12 cellular contexts compared by ENCODE assay signal in the genomic region with DNA sequence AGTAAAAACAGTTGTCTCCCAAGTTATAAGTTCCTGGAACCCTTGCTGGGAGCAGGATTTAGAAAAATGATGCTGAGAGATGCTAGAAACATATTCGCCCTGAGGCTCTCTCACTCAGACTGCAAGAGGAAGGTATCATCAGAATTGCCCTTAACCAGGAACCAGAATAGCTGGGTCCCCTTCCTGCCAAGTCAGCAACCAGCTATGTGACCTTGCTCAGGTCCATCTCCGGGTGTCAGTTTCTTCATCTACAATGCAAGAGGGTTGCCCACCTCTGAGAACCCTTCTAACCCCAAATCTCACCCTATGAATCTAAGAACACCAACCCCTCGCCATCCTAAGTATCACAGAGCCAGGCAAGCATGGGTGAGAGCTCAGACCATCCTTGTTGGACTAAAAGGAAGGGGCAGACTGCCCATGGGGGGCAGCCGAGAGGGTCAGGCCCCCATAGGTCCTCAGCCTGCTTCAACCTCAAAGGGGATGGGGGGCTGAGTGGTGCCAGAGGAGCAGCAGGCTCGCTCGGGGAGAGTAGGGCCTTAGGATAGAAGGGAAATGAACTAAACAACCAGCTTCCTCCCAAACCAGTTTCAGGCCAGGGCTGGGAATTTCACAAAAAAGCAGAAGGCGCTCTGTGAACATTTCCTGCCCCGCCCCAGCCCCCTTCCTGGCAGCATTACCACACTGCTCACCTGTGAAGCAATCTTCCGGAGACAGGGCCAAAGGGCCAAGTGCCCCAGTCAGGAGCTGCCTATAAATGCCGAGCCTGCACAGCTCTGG. TPM values are rescaled to one million over a fixed set of nuclear protein-coding genes. Genes with fewer than 3 reads are reported as not detected.
DNase-seq lines count a peak whose midpoint lies in the region; ATAC-seq, FAIRE-seq and TF ChIP-seq lines count a peak whose summit lies in the region.
"Had no signal": no experiment of that assay in that cellular context is flagged by ENCODE, and none has a peak within 500 bp of the region (broad histone marks: within the 10 kb centered on the region; RNA-seq: fewer than 3 reads in every experiment).

No MANE protein-coding gene starts in this region.

- no peak overlapping the region for H3K9ac ChIP-seq in HepG2 (ENCODE audit: insufficient read depth, low read depth, low read length)

- H3K4me2 ChIP-seq in HepG2 (ENCODE audit: low read depth, low read length) = no peak overlapping the region

- no peaks in the 10 kb centered on the region for H3K9me3 Mint-ChIP-seq in activated CD4-positive, alpha-beta T cell treated with anti-CD3 and anti-CD28 coated beads for 36 hours (ENCODE audit: low read depth)
- no peaks in the 10 kb centered on the region for H3K9me3 Mint-ChIP-seq in activated T-cell treated with anti-CD3 and anti-CD28 coated beads, Interleukin-2, amount 50 U/mL, for 4 hours
- H3K9me3 Mint-ChIP-seq: activated naive CD4-positive, alpha-beta T cell treated with anti-CD3 and anti-CD28 coated beads, Interleukin-2, amount 10 ng/mL, durations not matched to agents 7 days and 5 days had no signal

- TF ChIP-seq CTCF in HepG2 (CRISPR knock-in tag; IDR thresholded peaks at IDR 0.05) (no peak), transverse colon (IDR thresholded peaks at IDR 0.05) (no peak)

- CTCF ChIA-PET in activated CD4-positive, alpha-beta T cell treated with anti-CD3 and anti-CD28 coated beads for 36 hours (lab: Charles Lee) = interaction anchor here (0.7 to 12.1 kb wide), 5 partner anchors 16 to 145 kb away, joined by 3 to 160 read pairs (median 3); no protein-coding TSS in a partner anchor
- CTCF ChIA-PET in HepG2 (lab: Yijun Ruan, JAX; ENCODE audit: low intra/inter-chr PET ratio, low total read pairs) = no interaction called here

- H3K79me2 ChIP-seq in HepG2 (ENCODE audit: insufficient read depth, low read length) = no peaks in the 10 kb centered on the region

- no peak for ATAC-seq in activated CD4-positive, alpha-beta T cell treated with anti-CD3 and anti-CD28 coated beads for 36 hours
- ATAC-seq in HepG2 = peak; percentile 64
- ATAC-seq in GM19395 (IDR thresholded peaks at IDR 0.05; ENCODE audit: unreplicated experiment) = no peak
- ATAC-seq in activated T-cell treated with anti-CD3 and anti-CD28 coated beads, Interleukin-2, amount 50 U/mL, for 4 hours = no peak
- ATAC-seq: K562 had no signal

- no peak overlapping the region for H3K4me3 Mint-ChIP-seq in activated CD4-positive, alpha-beta T cell treated with anti-CD3 and anti-CD28 coated beads for 36 hours
- no peak overlapping the region for H3K4me3 Mint-ChIP-seq in activated T-cell treated with anti-CD3 and anti-CD28 coated beads, Interleukin-2, amount 50 U/mL, for 4 hours
- H3K4me3 Mint-ChIP-seq: activated naive CD4-positive, alpha-beta T cell treated with anti-CD3 and anti-CD28 coated beads, Interleukin-2, amount 10 ng/mL, durations not matched to agents 7 days and 5 days had no signal

- TF ChIP-seq RAD21 in HepG2 (CRISPR knock-in tag; IDR thresholded peaks at IDR 0.05) = no peak

- H3K36me3 ChIP-seq in HepG2 (replicated peaks in 1 of 2; ENCODE audit: control insufficient read depth in 1 of 2, insufficient read depth in 2 of 2, low read length in 2 of 2) (no peaks in the 10 kb centered on the region), transverse colon (no peaks in the 10 kb centered on the region)

- no peak for FAIRE-seq in HepG2 (lab: Jason Lieb, UNC)
- FAIRE-seq: A204.1, K562 had no signal

- TF ChIP-seq POLR2A in HepG2 (IDR thresholded peaks at IDR 0.05; ENCODE audit: insufficient read depth in 1 of 2, low read depth in 2 of 2, low read length in 2 of 2) (no peak), transverse colon (IDR thresholded peaks at IDR 0.05) (no peak)

- no peak overlapping the region for H2AFZ ChIP-seq in HepG2 (ENCODE audit: low read length)

- H3K27ac Mint-ChIP-seq in activated CD4-positive, alpha-beta T cell treated with anti-CD3 and anti-CD28 coated beads for 36 hours = no peak overlapping the region

- 4% methylated on average over 5 of the region's 10 CpGs for WGBS in HepG2 (ENCODE audit: low lambda C conversion rate)
- WGBS in transverse colon (ENCODE audit: low coverage in 1 of 2), 2 donors = 43% methylated on average over 10 of the region's 10 CpGs; no CpG with 5 or more reads in 1 of the 2 donors

- peaks cover 13% of the 10 kb centered on the region for H3K4me1 Mint-ChIP-seq in activated CD4-positive, alpha-beta T cell treated with anti-CD3 and anti-CD28 coated beads for 36 hours
- peaks cover 14% of the 10 kb centered on the region for H3K4me1 Mint-ChIP-seq in activated T-cell treated with anti-CD3 and anti-CD28 coated beads, Interleukin-2, amount 50 U/mL, for 4 hours (ENCODE audit: low read depth)

- in situ Hi-C loops in T47D (cut with HindIII; ENCODE audit: low pct_unique_long_range_greater_than_20kb, low sequenced_read_pairs) (no loop called here), HepG2 (cut with HindIII; ENCODE audit: extremely low pct_ligation_motif_present, low pct_unique_long_range_greater_than_20kb) (no loop called here), transverse colon (cut with MboI; ENCODE audit: low pct_ligation_motif_present in 1 of 4, low pct_unique_long_range_greater_than_20kb in 1 of 4, low sequenced_read_pairs in 3 of 4) (loop anchor here in 1 of 4 donors (25.0 kb wide), 1 partner anchor 230 kb away; no protein-coding TSS in a partner anchor)

- intact Hi-C loops in activated CD4-positive, alpha-beta T cell treated with anti-CD3 and anti-CD28 coated beads for 36 hours (cut with DNase I, micrococcal nuclease) = loop anchor here (10.0 kb wide), 2 partner anchors 108 to 248 kb away; a partner anchor contains a TSS
- intact Hi-C loops in HepG2 (cut with micrococcal nuclease; ENCODE audit: unreplicated experiment) = no loop called here
- intact Hi-C loops in transverse colon (cut with DNase I; ENCODE audit: low total_unique reads) = no loop called here

- H3K9me3 ChIP-seq in HepG2 (ENCODE audit: low read length) (no peaks in the 10 kb centered on the region), transverse colon (no peaks in the 10 kb centered on the region)

- H4K20me1 ChIP-seq in HepG2 (ENCODE audit: insufficient read depth, low read length) = peaks cover 5% of the 10 kb centered on the region

- H3K36me3 Mint-ChIP-seq in activated CD4-positive, alpha-beta T cell treated with anti-CD3 and anti-CD28 coated beads for 36 hours (ENCODE audit: low read depth) = no peaks in the 10 kb centered on the region
- H3K36me3 Mint-ChIP-seq in activated T-cell treated with anti-CD3 and anti-CD28 coated beads, Interleukin-2, amount 50 U/mL, for 4 hours (ENCODE audit: insufficient read depth) = no peaks in the 10 kb centered on the region
- H3K36me3 Mint-ChIP-seq: activated naive CD4-positive, alpha-beta T cell treated with anti-CD3 and anti-CD28 coated beads, Interleukin-2, amount 10 ng/mL, durations not matched to agents 7 days and 5 days had no signal

- H3K4me3 ChIP-seq in HepG2 (replicated peaks in 1 of 3; ENCODE audit: insufficient read depth in 1 of 3, low read depth in 2 of 3, low read length in 3 of 3) (no peak overlapping the region), transverse colon (no peak overlapping the region)
- H3K4me3 ChIP-seq: K562 had no signal

- no TSS peak for BruUV-seq in HepG2 (replicated peaks; lab: Mats Ljungman, UMichigan)

- H3K27me3 ChIP-seq in HepG2 (ENCODE audit: control insufficient read depth in 1 of 2, insufficient read depth in 2 of 2, low read length in 2 of 2) (no peaks in the 10 kb centered on the region; a peak in 1 of 5 replicates), transverse colon (peaks cover 5% of the 10 kb centered on the region)

- peak; percentile 22 for DNase-seq in activated CD4-positive, alpha-beta T cell treated with anti-CD3 and anti-CD28 coated beads for 36 hours
- no peak for DNase-seq in activated CD4-positive, alpha-beta T cell treated with anti-CD3 and anti-CD28 coated beads for 48 hours
- DNase-seq in T47D (ENCODE audit: low read depth in 1 of 2, low spot score in 1 of 2) (peak; percentile 48 to 72), HepG2 (ENCODE audit: low spot score) (peak; percentile 12), transverse colon (peak; percentile 66), HuH-7.5 (ENCODE audit: low spot score) (no peak)
- DNase-seq in activated T-cell treated with anti-CD3 and anti-CD28 coated beads, Interleukin-2, amount 50 U/mL, for 4 hours = no peak
- DNase-seq: activated naive CD4-positive, alpha-beta T cell treated with anti-CD3 and anti-CD28 coated beads, Interleukin-2, amount 10 ng/mL, durations not matched to agents 7 days and 5 days; effector CD4-positive, alpha-beta T cell had no signal

- H3K27me3 Mint-ChIP-seq in activated CD4-positive, alpha-beta T cell treated with anti-CD3 and anti-CD28 coated beads for 36 hours = peaks cover 2% of the 10 kb centered on the region
- H3K27me3 Mint-ChIP-seq in activated T-cell treated with anti-CD3 and anti-CD28 coated beads, Interleukin-2, amount 50 U/mL, for 4 hours (ENCODE audit: low read depth) = peaks cover 2% of the 10 kb centered on the region

- TF ChIP-seq EP300 in HepG2 (IDR thresholded peaks at IDR 0.05; ENCODE audit: low read depth in 2 of 2, low read length in 2 of 2) (no peak), HepG2 (CRISPR knock-in tag; IDR thresholded peaks at IDR 0.05; ENCODE audit: borderline replicate concordance) (no peak), transverse colon (IDR thresholded peaks at IDR 0.05; ENCODE audit: low read depth) (no peak)

- H3K27ac ChIP-seq in HepG2 (ENCODE audit: extremely low read length, insufficient read depth, low read length) = no peak overlapping the region
- H3K27ac ChIP-seq in transverse colon = peak overlapping the region in 2 of 4 donors; percentile 37 to 44

- H3K4me1 ChIP-seq in HepG2 (ENCODE audit: insufficient read depth, low read length) (0 out of 2 replicates have a peak, but pooled peaks cover 5% of the 10 kb centered on the region), transverse colon (peaks cover 0 to 4% (median 0%) of the 10 kb centered on the region in 4 donors)

- POLR2A ChIA-PET in activated CD4-positive, alpha-beta T cell treated with anti-CD3 and anti-CD28 coated beads for 36 hours (lab: Charles Lee) = no interaction called here
- POLR2A ChIA-PET in HepG2 (lab: Yijun Ruan, JAX) = no interaction called here

RNA-seq across cellular contexts. Expression of a gene that starts 0.4 kb away (rescaled TPM):
- not detected for total RNA-seq in activated CD4-positive, alpha-beta T cell treated with anti-CD3 and anti-CD28 coated beads for 36 hours
- total RNA-seq in HepG2 (2016; rRNA removed; fragmentation: Illumina TruSeq; extraction: Trizol) = 0.31 and 1.1 TPM in 2 replicates
- not detected in 2 replicates for total RNA-seq in HepG2 (2016; cell fraction: cytosol; rRNA removed; fragmentation: Illumina TruSeq; extraction: Trizol; ENCODE audit: low read depth)
- total RNA-seq in HepG2 (2016; cell fraction: insoluble cytoplasmic fraction; rRNA removed; fragmentation: Illumina TruSeq; extraction: Trizol) = 0.65 and 0.91 TPM in 2 replicates
- not detected in 2 replicates for total RNA-seq in HepG2 (2016; cell fraction: membrane; rRNA removed; fragmentation: Illumina TruSeq; extraction: Trizol)
- not detected in 2 replicates for total RNA-seq in HepG2 (2016; cell fraction: nucleus; rRNA removed; fragmentation: Illumina TruSeq; extraction: Trizol)
- polyA plus RNA-seq in HepG2 (2011; rRNA removed) = 0.61 and 0.69 TPM in 2 replicates
- polyA plus RNA-seq in HepG2 (2011; cell fraction: cytosol; rRNA removed) = 0.43 and 1.1 TPM in 2 replicates
- not detected in 2 replicates for polyA plus RNA-seq in HepG2 (2011; cell fraction: nucleus; rRNA removed)
- not detected in 2 replicates for polyA plus RNA-seq in HepG2 (2012)
- 0.21 TPM in 1 of 2 replicates, not detected in the other for polyA plus RNA-seq in HepG2 (2016; cell fraction: cytosol; fragmentation: Illumina TruSeq; extraction: Trizol; ENCODE audit: low read depth)
- polyA plus RNA-seq in HepG2 (2016; cell fraction: insoluble cytoplasmic fraction; fragmentation: Illumina TruSeq; extraction: Trizol; ENCODE audit: low read depth) = 0.49 and 1.4 TPM in 2 replicates
- polyA plus RNA-seq in HepG2 (2016; cell fraction: membrane; fragmentation: Illumina TruSeq; extraction: Trizol; ENCODE audit: low read depth) = not detected in 2 replicates
- polyA plus RNA-seq in HepG2 (2016; cell fraction: nucleus; fragmentation: Illumina TruSeq; extraction: Trizol; ENCODE audit: insufficient read depth, low read depth) = not detected in 2 replicates
- polyA minus RNA-seq in HepG2 (2011; rRNA and poly(A)+ RNA removed; ENCODE audit: low replicate concordance) = not detected in 2 replicates
- not detected in 2 replicates for polyA minus RNA-seq in HepG2 (2011; cell fraction: cytosol; rRNA and poly(A)+ RNA removed)
- polyA minus RNA-seq in HepG2 (2011; cell fraction: nucleus; rRNA and poly(A)+ RNA removed) = not detected in 2 replicates
- 10 to 100 TPM; 24.0 to 99.0 (median 34.3) TPM for total RNA-seq in transverse colon
- under 1 TPM in 1 of 3 donors, not detected in 2; 0.38 TPM for total RNA-seq in activated T-cell treated with anti-CD3 and anti-CD28 coated beads, Interleukin-2, amount 50 U/mL, for 4 hours
- polyA plus RNA-seq: K562 had no signal

RNA-seq across cellular contexts. Expression of a gene that starts 8.6 kb away (rescaled TPM):
- under 1 TPM in 1 of 2 experiments, not detected in 1; 0.09 TPM for total RNA-seq in activated CD4-positive, alpha-beta T cell treated with anti-CD3 and anti-CD28 coated beads for 36 hours
- total RNA-seq in HepG2 (2016; rRNA removed; fragmentation: Illumina TruSeq; extraction: Trizol) (not detected in 2 replicates), transverse colon (not detected)
- total RNA-seq in HepG2 (2016; cell fraction: cytosol; rRNA removed; fragmentation: Illumina TruSeq; extraction: Trizol; ENCODE audit: low read depth) = not detected in 2 replicates
- total RNA-seq in HepG2 (2016; cell fraction: insoluble cytoplasmic fraction; rRNA removed; fragmentation: Illumina TruSeq; extraction: Trizol) = not detected in 2 replicates
- total RNA-seq in HepG2 (2016; cell fraction: membrane; rRNA removed; fragmentation: Illumina TruSeq; extraction: Trizol) = not detected in 2 replicates
- not detected in 2 replicates for total RNA-seq in HepG2 (2016; cell fraction: nucleus; rRNA removed; fragmentation: Illumina TruSeq; extraction: Trizol)
- not detected in 2 replicates for polyA plus RNA-seq in HepG2 (2011; rRNA removed)
- not detected in 2 replicates for polyA plus RNA-seq in HepG2 (2011; cell fraction: cytosol; rRNA removed)
- not detected in 2 replicates for polyA plus RNA-seq in HepG2 (2011; cell fraction: nucleus; rRNA removed)
- polyA plus RNA-seq in HepG2 (2012) = not detected in 2 replicates
- polyA plus RNA-seq in HepG2 (2016; cell fraction: cytosol; fragmentation: Illumina TruSeq; extraction: Trizol; ENCODE audit: low read depth) = not detected in 2 replicates
- not detected in 2 replicates for polyA plus RNA-seq in HepG2 (2016; cell fraction: insoluble cytoplasmic fraction; fragmentation: Illumina TruSeq; extraction: Trizol; ENCODE audit: low read depth)
- polyA plus RNA-seq in HepG2 (2016; cell fraction: membrane; fragmentation: Illumina TruSeq; extraction: Trizol; ENCODE audit: low read depth) = not detected in 2 replicates
- not detected in 2 replicates for polyA plus RNA-seq in HepG2 (2016; cell fraction: nucleus; fragmentation: Illumina TruSeq; extraction: Trizol; ENCODE audit: insufficient read depth, low read depth)
- polyA minus RNA-seq in HepG2 (2011; rRNA and poly(A)+ RNA removed; ENCODE audit: low replicate concordance) = not detected in 2 replicates
- polyA minus RNA-seq in HepG2 (2011; cell fraction: cytosol; rRNA and poly(A)+ RNA removed) = not detected in 2 replicates
- polyA minus RNA-seq in HepG2 (2011; cell fraction: nucleus; rRNA and poly(A)+ RNA removed) = not detected in 2 replicates
- total RNA-seq in activated T-cell treated with anti-CD3 and anti-CD28 coated beads, Interleukin-2, amount 50 U/mL, for 4 hours = not detected

RNA-seq across cellular contexts. Expression of a gene that starts 18.2 kb away (rescaled TPM):
- not detected for total RNA-seq in activated CD4-positive, alpha-beta T cell treated with anti-CD3 and anti-CD28 coated beads for 36 hours
- not detected in 2 replicates for total RNA-seq in HepG2 (2016; rRNA removed; fragmentation: Illumina TruSeq; extraction: Trizol)
- total RNA-seq in HepG2 (2016; cell fraction: cytosol; rRNA removed; fragmentation: Illumina TruSeq; extraction: Trizol; ENCODE audit: low read depth) = not detected in 2 replicates
- not detected in 2 replicates for total RNA-seq in HepG2 (2016; cell fraction: insoluble cytoplasmic fraction; rRNA removed; fragmentation: Illumina TruSeq; extraction: Trizol)
- total RNA-seq in HepG2 (2016; cell fraction: membrane; rRNA removed; fragmentation: Illumina TruSeq; extraction: Trizol) = not detected in 2 replicates
- not detected in 2 replicates for total RNA-seq in HepG2 (2016; cell fraction: nucleus; rRNA removed; fragmentation: Illumina TruSeq; extraction: Trizol)
- not detected in 2 replicates for polyA plus RNA-seq in HepG2 (2011; rRNA removed)
- not detected in 2 replicates for polyA plus RNA-seq in HepG2 (2011; cell fraction: cytosol; rRNA removed)
- polyA plus RNA-seq in HepG2 (2011; cell fraction: nucleus; rRNA removed) = not detected in 2 replicates
- polyA plus RNA-seq in HepG2 (2012) = not detected in 2 replicates
- not detected in 2 replicates for polyA plus RNA-seq in HepG2 (2016; cell fraction: cytosol; fragmentation: Illumina TruSeq; extraction: Trizol; ENCODE audit: low read depth)
- polyA plus RNA-seq in HepG2 (2016; cell fraction: insoluble cytoplasmic fraction; fragmentation: Illumina TruSeq; extraction: Trizol; ENCODE audit: low read depth) = not detected in 2 replicates
- not detected in 2 replicates for polyA plus RNA-seq in HepG2 (2016; cell fraction: membrane; fragmentation: Illumina TruSeq; extraction: Trizol; ENCODE audit: low read depth)
- polyA plus RNA-seq in HepG2 (2016; cell fraction: nucleus; fragmentation: Illumina TruSeq; extraction: Trizol; ENCODE audit: insufficient read depth, low read depth) = not detected in 2 replicates
- polyA minus RNA-seq in HepG2 (2011; rRNA and poly(A)+ RNA removed; ENCODE audit: low replicate concordance) = not detected in 2 replicates
- polyA minus RNA-seq in HepG2 (2011; cell fraction: cytosol; rRNA and poly(A)+ RNA removed) = not detected in 2 replicates
- polyA minus RNA-seq in HepG2 (2011; cell fraction: nucleus; rRNA and poly(A)+ RNA removed) = not detected in 2 replicates
- total RNA-seq in transverse colon = not detected
- not detected for total RNA-seq in activated T-cell treated with anti-CD3 and anti-CD28 coated beads, Interleukin-2, amount 50 U/mL, for 4 hours
- total RNA-seq: K562 had no signal
- polyA plus RNA-seq: K562 had no signal

RNA-seq across cellular contexts. Expression of a gene that starts 33.6 kb away (rescaled TPM):
- not detected for total RNA-seq in activated CD4-positive, alpha-beta T cell treated with anti-CD3 and anti-CD28 coated beads for 36 hours
- total RNA-seq in HepG2 (2016; rRNA removed; fragmentation: Illumina TruSeq; extraction: Trizol) (not detected in 2 replicates), transverse colon (1 to 10 TPM in 2 of 4 donors, not detected in 2; 1.6 to 7.4 TPM)
- not detected in 2 replicates for total RNA-seq in HepG2 (2016; cell fraction: cytosol; rRNA removed; fragmentation: Illumina TruSeq; extraction: Trizol; ENCODE audit: low read depth)
- total RNA-seq in HepG2 (2016; cell fraction: insoluble cytoplasmic fraction; rRNA removed; fragmentation: Illumina TruSeq; extraction: Trizol) = not detected in 2 replicates
- total RNA-seq in HepG2 (2016; cell fraction: membrane; rRNA removed; fragmentation: Illumina TruSeq; extraction: Trizol) = not detected in 2 replicates
- not detected in 2 replicates for total RNA-seq in HepG2 (2016; cell fraction: nucleus; rRNA removed; fragmentation: Illumina TruSeq; extraction: Trizol)
- not detected in 2 replicates for polyA plus RNA-seq in HepG2 (2011; rRNA removed)
- not detected in 2 replicates for polyA plus RNA-seq in HepG2 (2011; cell fraction: cytosol; rRNA removed)
- not detected in 2 replicates for polyA plus RNA-seq in HepG2 (2011; cell fraction: nucleus; rRNA removed)
- polyA plus RNA-seq in HepG2 (2012) = not detected in 2 replicates
- not detected in 2 replicates for polyA plus RNA-seq in HepG2 (2016; cell fraction: cytosol; fragmentation: Illumina TruSeq; extraction: Trizol; ENCODE audit: low read depth)
- polyA plus RNA-seq in HepG2 (2016; cell fraction: insoluble cytoplasmic fraction; fragmentation: Illumina TruSeq; extraction: Trizol; ENCODE audit: low read depth) = not detected in 2 replicates
- not detected in 2 replicates for polyA plus RNA-seq in HepG2 (2016; cell fraction: membrane; fragmentation: Illumina TruSeq; extraction: Trizol; ENCODE audit: low read depth)
- not detected in 2 replicates for polyA plus RNA-seq in HepG2 (2016; cell fraction: nucleus; fragmentation: Illumina TruSeq; extraction: Trizol; ENCODE audit: insufficient read depth, low read depth)
- not detected in 2 replicates for polyA minus RNA-seq in HepG2 (2011; rRNA and poly(A)+ RNA removed; ENCODE audit: low replicate concordance)
- not detected in 2 replicates for polyA minus RNA-seq in HepG2 (2011; cell fraction: cytosol; rRNA and poly(A)+ RNA removed)
- polyA minus RNA-seq in HepG2 (2011; cell fraction: nucleus; rRNA and poly(A)+ RNA removed) = not detected in 2 replicates
- total RNA-seq in activated T-cell treated with anti-CD3 and anti-CD28 coated beads, Interleukin-2, amount 50 U/mL, for 4 hours = not detected

RNA-seq across cellular contexts. Expression of a gene that starts 44.5 kb away (rescaled TPM):
- total RNA-seq in activated CD4-positive, alpha-beta T cell treated with anti-CD3 and anti-CD28 coated beads for 36 hours = not detected
- total RNA-seq in HepG2 (2016; rRNA removed; fragmentation: Illumina TruSeq; extraction: Trizol) (not detected in 2 replicates), transverse colon (not detected)
- total RNA-seq in HepG2 (2016; cell fraction: cytosol; rRNA removed; fragmentation: Illumina TruSeq; extraction: Trizol; ENCODE audit: low read depth) = not detected in 2 replicates
- total RNA-seq in HepG2 (2016; cell fraction: insoluble cytoplasmic fraction; rRNA removed; fragmentation: Illumina TruSeq; extraction: Trizol) = not detected in 2 replicates
- not detected in 2 replicates for total RNA-seq in HepG2 (2016; cell fraction: membrane; rRNA removed; fragmentation: Illumina TruSeq; extraction: Trizol)
- total RNA-seq in HepG2 (2016; cell fraction: nucleus; rRNA removed; fragmentation: Illumina TruSeq; extraction: Trizol) = not detected in 2 replicates
- polyA plus RNA-seq in HepG2 (2011; rRNA removed) = not detected in 2 replicates
- not detected in 2 replicates for polyA plus RNA-seq in HepG2 (2011; cell fraction: cytosol; rRNA removed)
- polyA plus RNA-seq in HepG2 (2011; cell fraction: nucleus; rRNA removed) = not detected in 2 replicates
- polyA plus RNA-seq in HepG2 (2012) = not detected in 2 replicates
- not detected in 2 replicates for polyA plus RNA-seq in HepG2 (2016; cell fraction: cytosol; fragmentation: Illumina TruSeq; extraction: Trizol; ENCODE audit: low read depth)
- not detected in 2 replicates for polyA plus RNA-seq in HepG2 (2016; cell fraction: insoluble cytoplasmic fraction; fragmentation: Illumina TruSeq; extraction: Trizol; ENCODE audit: low read depth)
- polyA plus RNA-seq in HepG2 (2016; cell fraction: membrane; fragmentation: Illumina TruSeq; extraction: Trizol; ENCODE audit: low read depth) = not detected in 2 replicates
- not detected in 2 replicates for polyA plus RNA-seq in HepG2 (2016; cell fraction: nucleus; fragmentation: Illumina TruSeq; extraction: Trizol; ENCODE audit: insufficient read depth, low read depth)
- not detected in 2 replicates for polyA minus RNA-seq in HepG2 (2011; rRNA and poly(A)+ RNA removed; ENCODE audit: low replicate concordance)
- not detected in 2 replicates for polyA minus RNA-seq in HepG2 (2011; cell fraction: cytosol; rRNA and poly(A)+ RNA removed)
- not detected in 2 replicates for polyA minus RNA-seq in HepG2 (2011; cell fraction: nucleus; rRNA and poly(A)+ RNA removed)
- not detected for total RNA-seq in activated T-cell treated with anti-CD3 and anti-CD28 coated beads, Interleukin-2, amount 50 U/mL, for 4 hours
- total RNA-seq: K562 had no signal
- polyA plus RNA-seq: K562 had no signal

Comparison
In these comparisons a context has a peak if more than half of its experiments do, and no peak if none do; other contexts are left out.
1. DNase-seq: peak in activated CD4-positive, alpha-beta T cell treated with anti-CD3 and anti-CD28 coated beads for 36 hours (single experiment), T47D (2 of 2), HepG2 (single experiment) and transverse colon (single experiment); none in activated CD4-positive, alpha-beta T cell treated with anti-CD3 and anti-CD28 coated beads for 48 hours (single experiment), HuH-7.5 (single experiment) and activated T-cell treated with anti-CD3 and anti-CD28 coated beads, Interleukin-2, amount 50 U/mL, for 4 hours (single experiment).
2. RNA of a gene that starts 0.4 kb away (total RNA-seq): 24.0 to 99.0 TPM in transverse colon; 0.31 to 1.1 TPM in HepG2, 0.38 TPM in activated T-cell treated with anti-CD3 and anti-CD28 coated beads, Interleukin-2, amount 50 U/mL, for 4 hours and not detected in activated CD4-positive, alpha-beta T cell treated with anti-CD3 and anti-CD28 coated beads for 36 hours; every median in the first group is over 10 times any median in the second.
3. intact Hi-C loops: an anchor here in activated CD4-positive, alpha-beta T cell treated with anti-CD3 and anti-CD28 coated beads for 36 hours (10.0 kb wide); none called in HepG2 and transverse colon.